In the genomic region with DNA sequence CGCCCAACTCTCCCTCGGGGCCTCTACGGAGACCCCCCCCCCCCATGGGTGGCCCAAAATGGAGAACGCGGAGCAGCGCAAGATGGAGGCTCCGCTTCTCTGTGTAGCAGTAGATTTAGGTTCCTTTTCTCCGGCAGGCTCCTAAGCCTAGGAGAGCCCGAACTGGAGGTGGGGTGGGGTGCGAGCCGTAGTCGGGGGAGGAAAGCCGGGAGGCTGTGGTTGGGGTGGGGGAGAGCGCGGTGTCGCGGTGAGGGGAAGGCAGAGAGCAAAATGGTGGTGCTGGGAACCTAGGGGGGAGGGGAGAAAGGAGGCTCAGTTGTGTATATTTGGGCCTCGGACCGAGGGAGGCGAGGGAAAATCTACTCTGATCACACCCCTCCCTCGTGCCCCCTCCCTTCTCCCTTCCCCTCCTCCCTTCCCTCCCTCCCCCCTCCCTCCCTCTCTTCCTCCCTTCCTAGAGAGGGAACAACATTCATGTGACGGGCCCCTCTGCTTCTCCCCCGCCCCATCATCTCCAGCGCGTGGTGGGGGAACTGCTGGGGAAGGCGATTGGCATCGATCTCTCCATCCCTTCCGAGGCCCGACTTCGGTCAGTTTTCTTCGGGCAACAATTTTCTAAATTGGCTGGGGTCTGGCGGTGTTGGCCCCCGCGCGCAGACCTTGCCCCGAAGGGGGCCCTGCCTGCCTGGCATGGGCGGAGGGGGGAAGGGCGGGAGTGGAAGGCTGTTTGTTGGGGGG, we compare ENCODE assay signal across 8 cellular contexts. TPM values are rescaled to one million over a fixed set of nuclear protein-coding genes. Genes with fewer than 3 reads are reported as not detected.
DNase-seq lines count a peak whose midpoint lies in the region; ATAC-seq and TF ChIP-seq lines count a peak whose summit lies in the region.

A gene (plus strand): TSS at position 439 of the 738 bp plus-strand sequence. CDS start 60,922 bp downstream, outside the sequence.

- peak within 1 kb of the TSS; percentile 98 for H3K4me3 Mint-ChIP-seq in T-helper 17 cell

- no peaks in the 10 kb centered on the region for H3K36me3 ChIP-seq in heart left ventricle
- no peaks in the 10 kb centered on the region for H3K36me3 ChIP-seq in parathyroid adenoma (ENCODE audit: control insufficient read depth, insufficient read depth, low read length)

- no peaks in the 10 kb centered on the region for H3K9me3 ChIP-seq in T-helper 17 cell (ENCODE audit: control insufficient read depth, low read length, poor library complexity, severe bottlenecking)
- H3K9me3 ChIP-seq in heart left ventricle: no peaks in the 10 kb centered on the region
- H3K9me3 ChIP-seq in parathyroid adenoma (ENCODE audit: control insufficient read depth, low read length): no peaks in the 10 kb centered on the region

- H3K4me3 ChIP-seq in heart left ventricle (peak within 1 kb of the TSS; percentile 51 to 97 (median 80)), parathyroid adenoma (ENCODE audit: low read depth, low read length) (peak within 1 kb of the TSS; percentile 84)

- peak within 1 kb of the TSS; percentile 79 for H3K4me2 ChIP-seq in parathyroid adenoma (ENCODE audit: low read length)

- TF ChIP-seq CTCF in GM13977 (IDR thresholded peaks at IDR 0.05; ENCODE audit: extremely low read depth, insufficient read depth, missing control alignments) (no peak), heart left ventricle (IDR thresholded peaks at IDR 0.05) (no peak), parathyroid adenoma (IDR thresholded peaks at IDR 0.05) (no peak)

- H3K9ac ChIP-seq in parathyroid adenoma: peak within 1 kb of the TSS; percentile 94

- WGBS in heart left ventricle, 4 donors: 1 to 44% (median 22%) methylated on average over 33 to 38 of the region's 38 CpGs

- H3K4me1 ChIP-seq in heart left ventricle (peaks cover 0 to 27% (median 10%) of the 10 kb centered on the region in 12 donors), parathyroid adenoma (no peaks in the 10 kb centered on the region)

- H3K27me3 ChIP-seq in heart left ventricle (no peaks in the 10 kb centered on the region), parathyroid adenoma (ENCODE audit: control insufficient read depth, insufficient read depth, low read length) (no peaks in the 10 kb centered on the region)

- H3K27ac Mint-ChIP-seq in T-helper 17 cell: peak within 1 kb of the TSS; percentile 99

- no peaks in the 10 kb centered on the region for H3K27me3 Mint-ChIP-seq in T-helper 17 cell

- in situ Hi-C loops in GM13977 (cut with MboI; ENCODE audit: low pct_unique_long_range_greater_than_20kb, low sequenced_read_pairs, unreplicated experiment): no loop called here

- H3K27ac ChIP-seq in heart left ventricle (peak within 1 kb of the TSS; percentile 94 to 100 (median 99)), parathyroid adenoma (peak within 1 kb of the TSS; percentile 99)

- H3K79me2 ChIP-seq in parathyroid adenoma: peaks cover 11% of the 10 kb centered on the region

- H3K4me1 Mint-ChIP-seq in T-helper 17 cell: peaks cover 24% of the 10 kb centered on the region

- peaks cover 4% of the 10 kb centered on the region for H3K36me3 Mint-ChIP-seq in T-helper 17 cell (ENCODE audit: low read depth)

- intact Hi-C loops in heart left ventricle (cut with DNase I): loop anchor here in 5 of 10 donors (5.0 to 10.0 kb wide), 4 partner anchors 51 to 63 kb away; no protein-coding TSS in a partner anchor

- DNase-seq in GM13977 (ENCODE audit: low spot score) (peak; percentile 55), NCI-H1930 (lab: John Stamatoyannopoulos, UW) (peak; percentile 67 to 72), T-helper 17 cell (peak; percentile 17 to 28 (median 25)), amygdala (lab: John Stamatoyannopoulos, UW) (peak in 55 of 56 donors; percentile 17 to 85 (median 64)), heart left ventricle (peak; percentile 69 to 83 (median 81)), ureter (ENCODE audit: low spot score) (peak; percentile 82), GM19240 (ENCODE audit: insufficient read length, low spot score) (no peak)

- no peak for ATAC-seq in T-helper 17 cell
- ATAC-seq in heart left ventricle: peak; percentile 52 to 70 (median 68)

- TF ChIP-seq POLR2A in heart left ventricle (IDR thresholded peaks at IDR 0.05): no peak

- H2AFZ ChIP-seq in parathyroid adenoma: peak within 1 kb of the TSS; percentile 92

RNA-seq across cellular contexts. Expression of the gene that starts here (rescaled TPM):
- total RNA-seq in T-helper 17 cell (10 to 100 TPM; 77.2 to 81.3 TPM), heart left ventricle (10 to 100 TPM; 19.8 to 42.0 (median 27.0) TPM), ureter (68.4 TPM)
- 10 to 100 TPM; 10.4 to 20.8 TPM for polyA plus RNA-seq in heart left ventricle
